Comparison of ENCODE assay signal across 28 cellular contexts in genomic region chr7:134726581-134726980, GRCh38. TPM values are rescaled to one million over a fixed set of nuclear protein-coding genes. Genes with fewer than 3 reads are reported as not detected.
DNase-seq lines count a peak whose midpoint lies in the region; ATAC-seq and TF ChIP-seq lines count a peak whose summit lies in the region.
"Had no signal": no experiment of that assay in that cellular context is flagged by ENCODE, and none has a peak within 500 bp of the region (broad histone marks: within the 10 kb centered on the region; RNA-seq: fewer than 3 reads in every experiment).

No MANE protein-coding gene starts in this region.

- DNase-seq in AG10803 (ENCODE audit: low read depth) (peak; percentile 74), body of pancreas (no peak), smooth muscle cell (lab: John Stamatoyannopoulos, UW; ENCODE audit: unreplicated experiment) (no peak)
- DNase-seq in activated CD8-positive, alpha-beta T cell treated with anti-CD3 and anti-CD28 coated beads, Interleukin-2, amount 10 ng/mL, durations not matched to agents 7 days and 5 days, result no peak
- DNase-seq: activated CD4-positive, alpha-beta T cell treated with anti-CD3 and anti-CD28 coated beads, Interleukin-2, amount 10 ng/mL, durations not matched to agents 7 days and 5 days; activated effector memory CD4-positive, alpha-beta T cell treated with Interleukin-2 at 50 U/mL for 16 hours; cortex of kidney; EL; foreskin keratinocyte; immature natural killer cell; left lung; MG63; NCI-H1417 treated with DMSO at 0.1 percent for 48 hours; NCI-H524 treated with DMSO at 0.1 percent for 48 hours; stimulated activated CD4-positive, alpha-beta T cell treated with anti-CD3 and anti-CD28 coated beads, Interleukin-2, amount 100 ng/mL, for 24 hours; T-helper 17 cell; thyroid gland had no signal

- H2AFZ ChIP-seq in smooth muscle cell (ENCODE audit: low read depth), result no peak overlapping the region
- H2AFZ ChIP-seq: hepatocyte had no signal

- H3K4me3 ChIP-seq in AG10803 (ENCODE audit: low read length) (no peak overlapping the region), body of pancreas (no peak overlapping the region), gastroesophageal sphincter (no peak overlapping the region), smooth muscle cell (no peak overlapping the region)
- H3K4me3 ChIP-seq: A549; BLaER1 treated with 17β-estradiol and CSF1 and Interleukin-3, amounts not matched to agents 10 nM and 100 nM; hepatocyte; left lung; MG63; skin epidermis; thyroid gland had no signal

- CTCF ChIA-PET in activated CD8-positive, alpha-beta T cell treated with anti-CD3 and anti-CD28 coated beads, Interleukin-2, amount 10 ng/mL, durations not matched to agents 7 days and 5 days (lab: Charles Lee), result interaction anchor here (1.1 to 3.3 kb wide), 2 partner anchors 24 to 25 kb away, joined by 3 to 13 read pairs; no protein-coding TSS in a partner anchor

- no peak overlapping the region for H3K27ac ChIP-seq in body of pancreas
- peak overlapping the region in 3 of 4 donors; percentile 57 to 89 (median 87) for H3K27ac ChIP-seq in gastroesophageal sphincter
- peak overlapping the region; percentile 90 for H3K27ac ChIP-seq in smooth muscle cell (ENCODE audit: low read depth)
- H3K27ac ChIP-seq: A549; BLaER1 treated with 17β-estradiol and CSF1 and Interleukin-3, amounts not matched to agents 10 nM and 100 nM; foreskin keratinocyte; hepatocyte; thyroid gland had no signal

- peaks cover 15% of the 10 kb centered on the region for H3F3A ChIP-seq in smooth muscle cell (ENCODE audit: low read depth)

- H3K4me2 ChIP-seq in smooth muscle cell, result no peak overlapping the region
- H3K4me2 ChIP-seq: A549, hepatocyte had no signal

- peaks cover 9% of the 10 kb centered on the region for H3K79me2 ChIP-seq in smooth muscle cell (ENCODE audit: low read depth)
- H3K79me2 ChIP-seq: hepatocyte had no signal

- H3K4me1 Mint-ChIP-seq in activated CD8-positive, alpha-beta T cell treated with anti-CD3 and anti-CD28 coated beads, Interleukin-2, amount 10 ng/mL, durations not matched to agents 7 days and 5 days (ENCODE audit: low read depth), result no peaks in the 10 kb centered on the region
- H3K4me1 Mint-ChIP-seq: immature natural killer cell had no signal

- POLR2A ChIA-PET in activated CD8-positive, alpha-beta T cell treated with anti-CD3 and anti-CD28 coated beads, Interleukin-2, amount 10 ng/mL, durations not matched to agents 7 days and 5 days (lab: Charles Lee), result no interaction called here

- peaks cover 4% of the 10 kb centered on the region for H3K27me3 Mint-ChIP-seq in activated CD8-positive, alpha-beta T cell treated with anti-CD3 and anti-CD28 coated beads, Interleukin-2, amount 10 ng/mL, durations not matched to agents 7 days and 5 days (ENCODE audit: low read depth)
- H3K27me3 Mint-ChIP-seq: activated CD4-positive, alpha-beta T cell treated with anti-CD3 and anti-CD28 coated beads, Interleukin-2, amount 10 ng/mL, durations not matched to agents 7 days and 5 days; stimulated activated memory B cell treated with anti-CD40 and anti-IgM and Interleukin-4, amounts not matched to agents 10 μg/mL and 1 μg/mL and 100 μg/mL, for 72 hours had no signal

- H3K27ac Mint-ChIP-seq in activated CD8-positive, alpha-beta T cell treated with anti-CD3 and anti-CD28 coated beads, Interleukin-2, amount 10 ng/mL, durations not matched to agents 7 days and 5 days, result no peak overlapping the region
- H3K27ac Mint-ChIP-seq: activated CD4-positive, alpha-beta T cell treated with anti-CD3 and anti-CD28 coated beads, Interleukin-2, amount 10 ng/mL, durations not matched to agents 7 days and 5 days; immature natural killer cell; mesothelial cell of epicardium; stimulated activated memory B cell treated with anti-CD40 and anti-IgM and Interleukin-4, amounts not matched to agents 10 μg/mL and 1 μg/mL and 100 μg/mL, for 72 hours; T-helper 17 cell had no signal

- TF ChIP-seq CTCF in AG10803 (conservative IDR thresholded peaks at IDR 0.05; ENCODE audit: low read length) (no peak), body of pancreas (IDR thresholded peaks at IDR 0.05) (no peak), gastroesophageal sphincter (IDR thresholded peaks at IDR 0.05) (no peak), smooth muscle cell (IDR thresholded peaks at IDR 0.05; ENCODE audit: borderline replicate concordance, insufficient read depth, poor library complexity, severe bottlenecking) (no peak)

- intact Hi-C loops in body of pancreas (cut with DNase I), result no loop called here

- no peaks in the 10 kb centered on the region for H3K27me3 ChIP-seq in body of pancreas
- no peaks in the 10 kb centered on the region for H3K27me3 ChIP-seq in gastroesophageal sphincter
- H3K27me3 ChIP-seq in smooth muscle cell (ENCODE audit: low read depth), result no peaks in the 10 kb centered on the region
- H3K27me3 ChIP-seq: BLaER1 treated with 17β-estradiol and CSF1 and Interleukin-3, amounts not matched to agents 10 nM and 100 nM; foreskin keratinocyte; hepatocyte; left lung; MG63; thyroid gland had no signal

- no peak overlapping the region for H3K4me3 Mint-ChIP-seq in activated CD8-positive, alpha-beta T cell treated with anti-CD3 and anti-CD28 coated beads, Interleukin-2, amount 10 ng/mL, durations not matched to agents 7 days and 5 days
- H3K4me3 Mint-ChIP-seq: activated CD4-positive, alpha-beta T cell treated with anti-CD3 and anti-CD28 coated beads, Interleukin-2, amount 10 ng/mL, durations not matched to agents 7 days and 5 days; immature natural killer cell; mesothelial cell of epicardium; neural crest cell; stimulated activated memory B cell treated with anti-CD40 and anti-IgM and Interleukin-4, amounts not matched to agents 10 μg/mL and 1 μg/mL and 100 μg/mL, for 72 hours; T-helper 17 cell had no signal

- ATAC-seq in body of pancreas, result peak; percentile 35
- ATAC-seq in gastroesophageal sphincter, result no peak
- ATAC-seq in HG03039 (IDR thresholded peaks at IDR 0.05; ENCODE audit: unreplicated experiment), result no peak
- ATAC-seq in activated CD8-positive, alpha-beta T cell treated with anti-CD3 and anti-CD28 coated beads, Interleukin-2, amount 10 ng/mL, durations not matched to agents 7 days and 5 days, result no peak
- ATAC-seq in GM18867 (IDR thresholded peaks at IDR 0.05; ENCODE audit: unreplicated experiment), result no peak
- no peak for ATAC-seq in GM21360 (IDR thresholded peaks at IDR 0.05; ENCODE audit: unreplicated experiment)
- ATAC-seq: A549; foreskin keratinocyte; left lung; stimulated activated memory B cell treated with anti-CD40 and anti-IgM and Interleukin-4, amounts not matched to agents 10 μg/mL and 1 μg/mL and 100 μg/mL, for 72 hours; T-helper 17 cell had no signal

- H3K9me3 Mint-ChIP-seq in activated CD8-positive, alpha-beta T cell treated with anti-CD3 and anti-CD28 coated beads, Interleukin-2, amount 10 ng/mL, durations not matched to agents 7 days and 5 days (ENCODE audit: insufficient read depth), result no peaks in the 10 kb centered on the region
- H3K9me3 Mint-ChIP-seq: immature natural killer cell, neural crest cell had no signal

- TF ChIP-seq POLR2A in body of pancreas (IDR thresholded peaks at IDR 0.05) (no peak), gastroesophageal sphincter (IDR thresholded peaks at IDR 0.05) (no peak)

- no peak overlapping the region for H3K9ac ChIP-seq in smooth muscle cell (ENCODE audit: low read depth)
- H3K9ac ChIP-seq: BLaER1 treated with 17β-estradiol and CSF1 and Interleukin-3, amounts not matched to agents 10 nM and 100 nM had no signal

- WGBS in body of pancreas, 2 donors, result 64 to 65% methylated on average over 2 of the region's 2 CpGs
- 17 to 50% methylated on average over 1 to 2 of the region's 2 CpGs for WGBS in gastroesophageal sphincter (ENCODE audit: low coverage in 1 of 2), 2 donors
- WGBS in smooth muscle cell (ENCODE audit: low lambda C conversion rate), result 60% methylated on average over 2 of the region's 2 CpGs

- H3K36me3 ChIP-seq in body of pancreas (replicated peaks in 1 of 2; ENCODE audit: insufficient read depth in 1 of 2, low read depth in 2 of 2) (no peaks in the 10 kb centered on the region), gastroesophageal sphincter (no peaks in the 10 kb centered on the region), smooth muscle cell (ENCODE audit: low read depth) (no peaks in the 10 kb centered on the region)
- H3K36me3 ChIP-seq: left lung, MG63, thyroid gland had no signal

- no peaks in the 10 kb centered on the region for H4K20me1 ChIP-seq in smooth muscle cell (ENCODE audit: low read depth)
- H4K20me1 ChIP-seq: BLaER1 treated with 17β-estradiol and CSF1 and Interleukin-3, amounts not matched to agents 10 nM and 100 nM had no signal

- no peaks in the 10 kb centered on the region for H3K4me1 ChIP-seq in body of pancreas
- peaks cover 23 to 86% (median 48%) of the 10 kb centered on the region in 3 donors for H3K4me1 ChIP-seq in gastroesophageal sphincter
- H3K4me1 ChIP-seq in smooth muscle cell (ENCODE audit: low read depth), result peaks cover 13% of the 10 kb centered on the region
- H3K4me1 ChIP-seq: A549, foreskin keratinocyte, left lung had no signal

- H3K9me3 ChIP-seq in body of pancreas (no peaks in the 10 kb centered on the region), gastroesophageal sphincter (no peaks in the 10 kb centered on the region), smooth muscle cell (replicated peaks; ENCODE audit: low read depth) (no peaks in the 10 kb centered on the region)
- H3K9me3 ChIP-seq: A549, left lung, MG63, thyroid gland had no signal

- TF ChIP-seq EP300 in gastroesophageal sphincter (IDR thresholded peaks at IDR 0.05), result no peak

- no peaks in the 10 kb centered on the region for H3K36me3 Mint-ChIP-seq in activated CD8-positive, alpha-beta T cell treated with anti-CD3 and anti-CD28 coated beads, Interleukin-2, amount 10 ng/mL, durations not matched to agents 7 days and 5 days (ENCODE audit: low read depth)
- H3K36me3 Mint-ChIP-seq: immature natural killer cell; mesothelial cell of epicardium; stimulated activated memory B cell treated with anti-CD40 and anti-IgM and Interleukin-4, amounts not matched to agents 10 μg/mL and 1 μg/mL and 100 μg/mL, for 72 hours had no signal

RNA-seq across cellular contexts. Expression of gene CALD1, which starts 52.9 kb away (rescaled TPM):
- total RNA-seq in body of pancreas (10 to 100 TPM; 57.0 to 72.6 TPM), gastroesophageal sphincter (1,000 to 10,000 TPM; 1,513 to 2,575 (median 1,808) TPM), smooth muscle cell (948 and 1,024 TPM in 2 replicates)
- polyA plus RNA-seq in smooth muscle cell, result 1,552 and 1,869 TPM in 2 replicates
- under 1 TPM in 1 of 2 experiments, not detected in 1; 0.55 TPM for total RNA-seq in activated CD8-positive, alpha-beta T cell treated with anti-CD3 and anti-CD28 coated beads, Interleukin-2, amount 10 ng/mL, durations not matched to agents 7 days and 5 days

Comparison
In these comparisons a context has a peak if more than half of its experiments do, and no peak if none do; other contexts are left out.
1. H3K27ac ChIP-seq: peak in gastroesophageal sphincter (3 of 4) and smooth muscle cell (single experiment); none in body of pancreas (0 of 4).
2. RNA of gene CALD1, which starts 52.9 kb away (total RNA-seq): 1,513 to 2,575 TPM in gastroesophageal sphincter, 948 to 1,024 TPM in smooth muscle cell and 57.0 to 72.6 TPM in body of pancreas; 0.55 TPM in activated CD8-positive, alpha-beta T cell treated with anti-CD3 and anti-CD28 coated beads, Interleukin-2, amount 10 ng/mL, durations not matched to agents 7 days and 5 days; every median in the first group is over 10 times any median in the second.